8 cellular contexts compared by ENCODE assay signal in genomic region chr3:143000525-143000924, GRCh38. TPM values are rescaled to one million over a fixed set of nuclear protein-coding genes. Genes with fewer than 3 reads are reported as not detected.
DNase-seq lines count a peak whose midpoint lies in the region; ATAC-seq and TF ChIP-seq lines count a peak whose summit lies in the region.

No MANE protein-coding gene starts in this region.

- H3K4me1 ChIP-seq in CD4-positive, alpha-beta memory T cell (ENCODE audit: insufficient read depth, low read length) = peaks cover 39% of the 10 kb centered on the region
- peaks cover 40% of the 10 kb centered on the region for H3K4me1 ChIP-seq in vagina

- intact Hi-C loops in CD4-positive, alpha-beta memory T cell (cut with micrococcal nuclease) = loop anchor here (2.0 to 5.0 kb wide), 3 partner anchors 118 to 1203 kb away; partner anchors contain the start of genes ATP1B3 and CHST2
- intact Hi-C loops in vagina (cut with DNase I) = no loop called here

- H3K36me3 Mint-ChIP-seq in CD4-positive, alpha-beta memory T cell = peaks cover 0 to 16% of the 10 kb centered on the region in 2 donors
- peaks cover 14% of the 10 kb centered on the region for H3K36me3 Mint-ChIP-seq in central memory CD8-positive, alpha-beta T cell (ENCODE audit: insufficient read depth)
- H3K36me3 Mint-ChIP-seq in memory B cell = no peaks in the 10 kb centered on the region

- peak overlapping the region; percentile 97 to 100 (median 100) for H3K27ac Mint-ChIP-seq in CD4-positive, alpha-beta memory T cell
- H3K27ac Mint-ChIP-seq in central memory CD8-positive, alpha-beta T cell (ENCODE audit: low read depth) = peak overlapping the region; percentile 95
- peak overlapping the region; percentile 95 for H3K27ac Mint-ChIP-seq in memory B cell

- TF ChIP-seq CTCF in vagina (IDR thresholded peaks at IDR 0.05) = no peak

- peak overlapping the region; percentile 97 to 100 (median 99) for H3K4me3 Mint-ChIP-seq in CD4-positive, alpha-beta memory T cell
- H3K4me3 Mint-ChIP-seq in central memory CD8-positive, alpha-beta T cell = peak overlapping the region; percentile 92
- H3K4me3 Mint-ChIP-seq in memory B cell = peak overlapping the region; percentile 95

- DNase-seq in CD4-positive, alpha-beta memory T cell = no peak
- DNase-seq in M059J (ENCODE audit: low read depth) = peak; percentile 87
- no peak for DNase-seq in central memory CD8-positive, alpha-beta T cell (ENCODE audit: low spot score in 2 of 2)
- DNase-seq in memory B cell (ENCODE audit: low spot score in 2 of 2) = no peak
- no peak for DNase-seq in vagina (ENCODE audit: extremely low spot score in 2 of 2)
- no peak for DNase-seq in mesenteric fat pad (ENCODE audit: low spot score)
- DNase-seq in left lobe of liver (ENCODE audit: low spot score) = no peak
- DNase-seq in NCI-H82 (lab: John Stamatoyannopoulos, UW) = no peak

- CTCF ChIA-PET in CD4-positive, alpha-beta memory T cell (lab: Charles Lee; ENCODE audit: partially characterized antibody) = interaction anchor here (1.1 to 4.3 kb wide), 5 partner anchors 10 to 413 kb away, joined by 3 to 16 read pairs (median 4); no protein-coding TSS in a partner anchor

- H3K9me3 Mint-ChIP-seq in CD4-positive, alpha-beta memory T cell = no peaks in the 10 kb centered on the region
- H3K9me3 Mint-ChIP-seq in central memory CD8-positive, alpha-beta T cell = no peaks in the 10 kb centered on the region
- H3K9me3 Mint-ChIP-seq in memory B cell = no peaks in the 10 kb centered on the region

- H3K27me3 ChIP-seq in CD4-positive, alpha-beta memory T cell (ENCODE audit: insufficient read depth, low read length) = no peaks in the 10 kb centered on the region
- no peaks in the 10 kb centered on the region for H3K27me3 ChIP-seq in vagina

- H3K4me1 Mint-ChIP-seq in CD4-positive, alpha-beta memory T cell = peaks cover 22 to 47% (median 30%) of the 10 kb centered on the region in 4 donors
- peaks cover 31% of the 10 kb centered on the region for H3K4me1 Mint-ChIP-seq in central memory CD8-positive, alpha-beta T cell
- H3K4me1 Mint-ChIP-seq in memory B cell = peaks cover 18% of the 10 kb centered on the region

- no peaks in the 10 kb centered on the region for H3K36me3 ChIP-seq in CD4-positive, alpha-beta memory T cell (ENCODE audit: insufficient read depth, low read length)
- no peaks in the 10 kb centered on the region for H3K36me3 ChIP-seq in vagina

- H3K9me3 ChIP-seq in CD4-positive, alpha-beta memory T cell (ENCODE audit: control insufficient read depth in 1 of 2, low read length in 2 of 2) = no peaks in the 10 kb centered on the region
- H3K9me3 ChIP-seq in vagina = no peaks in the 10 kb centered on the region

- H3K27me3 Mint-ChIP-seq in CD4-positive, alpha-beta memory T cell = peaks cover 0 to 2% of the 10 kb centered on the region in 2 donors
- H3K27me3 Mint-ChIP-seq in central memory CD8-positive, alpha-beta T cell = no peaks in the 10 kb centered on the region
- peaks cover 1% of the 10 kb centered on the region for H3K27me3 Mint-ChIP-seq in memory B cell

- no peak for TF ChIP-seq POLR2A in vagina (IDR thresholded peaks at IDR 0.05)

- H3K27ac ChIP-seq in CD4-positive, alpha-beta memory T cell (ENCODE audit: low read depth, low read length) = peak overlapping the region; percentile 95
- H3K27ac ChIP-seq in vagina = peak overlapping the region; percentile 89

- POLR2A ChIA-PET in CD4-positive, alpha-beta memory T cell (lab: Charles Lee; ENCODE audit: partially characterized antibody) = interaction anchor here (1.0 to 4.6 kb wide), 14 partner anchors 11 to 1262 kb away, joined by 3 to 72 read pairs (median 6); partner anchors contain the start of genes ATR, DIPK2A, PLS1 and RNF7

- no peak for ATAC-seq in central memory CD8-positive, alpha-beta T cell (replicated peaks; ENCODE audit: extremely low read depth, poor library complexity, severe bottlenecking)
- ATAC-seq in memory B cell (ENCODE audit: low read depth) (no peak), left lobe of liver (no peak)

- peak overlapping the region; percentile 82 to 100 for H3K4me3 ChIP-seq in CD4-positive, alpha-beta memory T cell (ENCODE audit: low read length in 2 of 2)
- peak overlapping the region; percentile 85 to 88 for H3K4me3 ChIP-seq in vagina

RNA-seq across cellular contexts. Expression of gene U2SURP, which starts 0.8 kb away (rescaled TPM):
- total RNA-seq in CD4-positive, alpha-beta memory T cell = 100 to 1,000 TPM; 137 TPM
- 100 to 1,000 TPM in 1 of 2 donors, 10 to 100 TPM in 1; 97.6 to 115 TPM for polyA plus RNA-seq in CD4-positive, alpha-beta memory T cell
- 73.5 and 83.3 TPM in 2 replicates for total RNA-seq in M059J (2014; rRNA removed; shearing (Covaris generic))
- total RNA-seq in vagina (72.2 TPM), mesenteric fat pad (68.2 TPM), left lobe of liver (25.6 TPM)

RNA-seq across cellular contexts. Expression of gene PAQR9, which starts 37.1 kb away (rescaled TPM):
- total RNA-seq in CD4-positive, alpha-beta memory T cell = not detected
- not detected for polyA plus RNA-seq in CD4-positive, alpha-beta memory T cell
- 0.12 and 0.59 TPM in 2 replicates for total RNA-seq in M059J (2014; rRNA removed; shearing (Covaris generic))
- total RNA-seq in vagina = not detected
- total RNA-seq in mesenteric fat pad = not detected
- 11.5 TPM for total RNA-seq in left lobe of liver
